ENCODE assay signal across 30 cellular contexts in the genomic region with DNA sequence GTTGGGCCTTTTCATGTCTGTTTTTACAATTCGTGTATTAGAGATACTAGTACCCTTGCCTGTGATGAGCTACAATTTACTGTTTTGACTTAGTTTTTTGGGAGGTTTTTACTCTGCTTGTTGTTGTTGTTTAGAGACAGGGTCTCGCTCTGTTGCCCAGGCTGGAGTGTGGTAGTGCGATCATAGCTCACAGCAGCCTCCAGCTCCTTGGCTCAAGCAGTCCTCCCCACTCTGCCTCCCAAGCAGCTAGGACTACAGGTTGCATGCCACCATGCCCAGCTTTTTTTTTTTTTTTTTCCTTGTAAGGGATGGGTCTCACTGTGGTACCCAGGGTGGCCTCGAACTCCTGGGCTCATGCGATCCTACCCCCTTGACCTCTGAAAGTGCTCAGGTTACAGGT. TPM values are rescaled to one million over a fixed set of nuclear protein-coding genes. Genes with fewer than 3 reads are reported as not detected.
"Had no signal": no experiment of that assay in that cellular context is flagged by ENCODE, and none has a peak within 500 bp of the region (broad histone marks: within the 10 kb centered on the region; RNA-seq: fewer than 3 reads in every experiment).

No MANE protein-coding gene starts in this region.

- H3K4me3 Mint-ChIP-seq: activated B cell treated with CpG ODN at 0.5 μM for 24 hours; activated CD4-positive, alpha-beta T cell treated with anti-CD3 and anti-CD28 coated beads, Interleukin-2, amount 10 ng/mL, durations not matched to agents 24 days and 14 days; activated naive CD4-positive, alpha-beta T cell treated with anti-CD3 and anti-CD28 coated beads, Interleukin-2, amount 10 ng/mL, durations not matched to agents 7 days and 5 days; activated naive CD8-positive, alpha-beta T cell treated with anti-CD3 and anti-CD28 coated beads for 36 hours; T-helper 17 cell had no signal

- H3K27me3 Mint-ChIP-seq: activated B cell treated with CpG ODN at 0.5 μM for 24 hours; activated CD4-positive, alpha-beta T cell treated with anti-CD3 and anti-CD28 coated beads, Interleukin-2, amount 10 ng/mL, durations not matched to agents 24 days and 14 days; activated naive CD4-positive, alpha-beta T cell treated with anti-CD3 and anti-CD28 coated beads, Interleukin-2, amount 10 ng/mL, durations not matched to agents 7 days and 5 days; activated naive CD8-positive, alpha-beta T cell treated with anti-CD3 and anti-CD28 coated beads for 36 hours; T-helper 17 cell had no signal

- H3K9me3 ChIP-seq: ascending aorta, body of pancreas, MG63, SJSA1 had no signal

- DNase-seq: activated B cell treated with CpG ODN at 0.5 μM for 24 hours; activated CD4-positive, alpha-beta T cell treated with anti-CD3 and anti-CD28 coated beads for 1 hour; activated CD4-positive, alpha-beta T cell treated with anti-CD3 and anti-CD28 coated beads, Interleukin-2, amount 10 ng/mL, durations not matched to agents 24 days and 14 days; activated CD4-positive, alpha-beta T cell treated with anti-CD3 and anti-CD28 coated beads, Interleukin-2, amount 50 U/mL, for 48 hours; activated CD8-positive, alpha-beta memory T cell treated with anti-CD3 and anti-CD28 coated beads for 24 hours; activated gamma-delta T cell treated with Interleukin-2 at 50 U/mL for 16 hours; activated naive CD4-positive, alpha-beta T cell treated with anti-CD3 and anti-CD28 coated beads, Interleukin-2, amount 10 ng/mL, durations not matched to agents 7 days and 5 days; activated naive CD8-positive, alpha-beta T cell treated with anti-CD3 and anti-CD28 coated beads for 36 hours; activated T-cell treated with anti-CD3 and anti-CD28 coated beads, Interleukin-2, amount 50 U/mL, for 48 hours; body of pancreas; cerebellar nuclear complex; MG63; MV-4-11; NCI-H1092 treated with DMSO at 0.1 percent for 48 hours; NCI-H1417 treated with DMSO at 0.1 percent for 48 hours; NCI-H1694; NCI-H2029 treated with DMSO at 0.1 percent for 48 hours; NCI-H345; NCI-H510A; NCI-H526 treated with DMSO at 0.1 percent for 48 hours; NCI-H82; RPMI8226; SHP77; T-helper 17 cell; T-helper 9 cell had no signal

- H3K27ac ChIP-seq: ascending aorta, body of pancreas, SJSA1 had no signal

- ATAC-seq: body of pancreas, T-helper 17 cell had no signal

- H3K4me3 ChIP-seq: ascending aorta, body of pancreas, MG63, SJSA1 had no signal

- H3K4me1 ChIP-seq: ascending aorta, body of pancreas, SJSA1 had no signal

- H3K4me1 Mint-ChIP-seq: activated B cell treated with CpG ODN at 0.5 μM for 24 hours; activated CD4-positive, alpha-beta T cell treated with anti-CD3 and anti-CD28 coated beads, Interleukin-2, amount 10 ng/mL, durations not matched to agents 24 days and 14 days; activated naive CD4-positive, alpha-beta T cell treated with anti-CD3 and anti-CD28 coated beads, Interleukin-2, amount 10 ng/mL, durations not matched to agents 7 days and 5 days; activated naive CD8-positive, alpha-beta T cell treated with anti-CD3 and anti-CD28 coated beads for 36 hours had no signal

- H3K9me3 Mint-ChIP-seq: activated B cell treated with CpG ODN at 0.5 μM for 24 hours; activated CD4-positive, alpha-beta T cell treated with anti-CD3 and anti-CD28 coated beads, Interleukin-2, amount 10 ng/mL, durations not matched to agents 24 days and 14 days; activated naive CD4-positive, alpha-beta T cell treated with anti-CD3 and anti-CD28 coated beads, Interleukin-2, amount 10 ng/mL, durations not matched to agents 7 days and 5 days; activated naive CD8-positive, alpha-beta T cell treated with anti-CD3 and anti-CD28 coated beads for 36 hours; activated T-helper 2 cell treated with anti-CD3 and anti-CD28 coated beads, Interferon-gamma antibody, Interleukin-2, Interleukin-4, amounts not matched to agents 10 μg/mL and 5 μg/mL and 100 μg/mL, durations not matched to agents 14 hours and 24 hours and 36 hours had no signal

- H3K27ac Mint-ChIP-seq: activated B cell treated with CpG ODN at 0.5 μM for 24 hours; activated CD4-positive, alpha-beta T cell treated with anti-CD3 and anti-CD28 coated beads, Interleukin-2, amount 10 ng/mL, durations not matched to agents 24 days and 14 days; activated naive CD4-positive, alpha-beta T cell treated with anti-CD3 and anti-CD28 coated beads, Interleukin-2, amount 10 ng/mL, durations not matched to agents 7 days and 5 days; activated naive CD8-positive, alpha-beta T cell treated with anti-CD3 and anti-CD28 coated beads for 36 hours; activated T-helper 2 cell treated with anti-CD3 and anti-CD28 coated beads, Interferon-gamma antibody, Interleukin-2, Interleukin-4, amounts not matched to agents 10 μg/mL and 5 μg/mL and 100 μg/mL, durations not matched to agents 14 hours and 24 hours and 36 hours; T-helper 17 cell had no signal

- H3K27me3 ChIP-seq: ascending aorta, body of pancreas, MG63, SJSA1 had no signal

RNA-seq across cellular contexts. Expression of gene FAM186A, which starts 56.4 kb away (rescaled TPM):
- total RNA-seq: activated B cell treated with CpG ODN at 0.5 μM for 24 hours; activated CD4-positive, alpha-beta T cell treated with anti-CD3 and anti-CD28 coated beads, Interleukin-2, amount 10 ng/mL, durations not matched to agents 24 days and 14 days; activated naive CD8-positive, alpha-beta T cell treated with anti-CD3 and anti-CD28 coated beads for 36 hours; activated T-helper 2 cell treated with anti-CD3 and anti-CD28 coated beads, Interferon-gamma antibody, Interleukin-2, Interleukin-4, amounts not matched to agents 10 μg/mL and 5 μg/mL and 100 μg/mL, durations not matched to agents 14 hours and 24 hours and 36 hours; ascending aorta; body of pancreas; bronchial epithelial cell; OCI-LY7; T-helper 17 cell had no signal
